26 cellular contexts compared by ENCODE assay signal in the genomic region with DNA sequence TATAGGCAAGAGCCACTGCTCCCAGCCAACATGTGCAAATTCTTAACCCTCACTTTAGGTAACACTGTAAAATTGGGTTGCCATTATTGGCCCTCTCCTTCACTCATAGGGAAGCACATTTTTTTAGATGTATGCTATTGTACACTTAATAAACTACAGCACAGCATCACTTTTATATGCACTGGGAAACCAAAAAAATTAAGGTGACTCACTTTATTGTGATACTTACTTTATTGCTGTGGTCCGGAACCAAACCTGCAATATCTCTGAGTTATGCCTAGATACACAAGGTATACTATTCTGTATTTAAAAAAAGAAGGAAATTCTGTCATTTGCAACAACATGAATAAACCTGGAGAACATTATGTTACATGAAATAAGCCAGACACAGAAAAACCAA.
"Had no signal": no experiment of that assay in that cellular context is flagged by ENCODE, and none has a peak within 500 bp of the region (broad histone marks: within the 10 kb centered on the region; RNA-seq: fewer than 3 reads in every experiment).

No MANE protein-coding gene starts in this region.

- H3K4me3 Mint-ChIP-seq: naive thymus-derived CD8-positive, alpha-beta T cell; natural killer cell treated with Interleukin-12 subunit alpha and Interleukin-12 subunit beta and Interleukin-15 and Interleukin-18, amount 100 ng/mL, for 72 hours; neural progenitor cell; stimulated activated effector memory CD8-positive, alpha-beta T cell treated with anti-CD3 and anti-CD28 coated beads, Interleukin-12 subunit alpha, Interleukin-12 subunit beta, amount 100 ng/mL, for 72 hours; stimulated activated naive B cell treated with anti-CD40 and anti-IgM and Interleukin-4, amounts not matched to agents 10 μg/mL and 1 μg/mL and 100 μg/mL, for 72 hours; stimulated activated naive CD8-positive, alpha-beta T cell treated with anti-CD3 and anti-CD28 coated beads, Interleukin-15, Interleukin-2, amounts not matched to agents 100 ng/mL and 50 ng/mL, for 24 hours had no signal

- H3K4me3 ChIP-seq: neural progenitor cell, pancreas, prostate gland, right atrium auricular region, right lobe of liver, sigmoid colon, stomach, thoracic aorta, thyroid gland, tibial nerve, upper lobe of left lung, vagina had no signal

- DNase-seq: naive thymus-derived CD8-positive, alpha-beta T cell; occipital lobe; pancreas; retina; right lobe of liver; sigmoid colon; small intestine; stimulated activated CD4-positive, alpha-beta T cell treated with anti-CD3 and anti-CD28 coated beads, Interleukin-15, amount 100 ng/mL, for 24 hours; stimulated activated CD4-positive, alpha-beta T cell treated with anti-CD3 and anti-CD28 coated beads, Interleukin-2, amount 100 ng/mL, for 24 hours; stimulated activated CD4-positive, alpha-beta T cell treated with anti-CD3 and anti-CD28 coated beads, Interleukin-2, amount 100 ng/mL, for 48 hours; stimulated activated CD4-positive, alpha-beta T cell treated with anti-CD3 and anti-CD28 coated beads, Interleukin-4, amount 100 ng/mL, for 24 hours; stimulated activated naive B cell treated with anti-CD40 and anti-IgM and Interleukin-4, amounts not matched to agents 10 μg/mL and 1 μg/mL and 100 μg/mL, for 72 hours; stimulated activated naive CD4-positive, alpha-beta T cell treated with Interleukin-2 at 50 U/mL for 16 hours; stomach; thyroid gland; trophoblast cell; upper lobe of left lung had no signal

- H3K36me3 Mint-ChIP-seq: naive thymus-derived CD8-positive, alpha-beta T cell; neural progenitor cell; stimulated activated effector memory CD8-positive, alpha-beta T cell treated with anti-CD3 and anti-CD28 coated beads, Interleukin-12 subunit alpha, Interleukin-12 subunit beta, amount 100 ng/mL, for 72 hours had no signal

- H3K9me3 ChIP-seq: pancreas, prostate gland, right atrium auricular region, right lobe of liver, sigmoid colon, stomach, thoracic aorta, thyroid gland, tibial nerve, upper lobe of left lung, vagina had no signal

- H3K27me3 ChIP-seq: neural progenitor cell, pancreas, right atrium auricular region, right lobe of liver, sigmoid colon, stomach, thyroid gland, tibial nerve, upper lobe of left lung, vagina had no signal

- H3K4me1 Mint-ChIP-seq: naive thymus-derived CD8-positive, alpha-beta T cell; stimulated activated effector memory CD8-positive, alpha-beta T cell treated with anti-CD3 and anti-CD28 coated beads, Interleukin-12 subunit alpha, Interleukin-12 subunit beta, amount 100 ng/mL, for 72 hours; stimulated activated naive B cell treated with anti-CD40 and anti-IgM and Interleukin-4, amounts not matched to agents 10 μg/mL and 1 μg/mL and 100 μg/mL, for 72 hours had no signal

- H3K36me3 ChIP-seq: neural progenitor cell, pancreas, prostate gland, right atrium auricular region, right lobe of liver, sigmoid colon, stomach, thoracic aorta, thyroid gland, tibial nerve, upper lobe of left lung, vagina had no signal

- H3K27ac Mint-ChIP-seq: naive thymus-derived CD8-positive, alpha-beta T cell; natural killer cell treated with Interleukin-12 subunit alpha and Interleukin-12 subunit beta and Interleukin-15 and Interleukin-18, amount 100 ng/mL, for 72 hours; neural progenitor cell; stimulated activated effector memory CD8-positive, alpha-beta T cell treated with anti-CD3 and anti-CD28 coated beads, Interleukin-12 subunit alpha, Interleukin-12 subunit beta, amount 100 ng/mL, for 72 hours; stimulated activated naive B cell treated with anti-CD40 and anti-IgM and Interleukin-4, amounts not matched to agents 10 μg/mL and 1 μg/mL and 100 μg/mL, for 72 hours; stimulated activated naive CD8-positive, alpha-beta T cell treated with anti-CD3 and anti-CD28 coated beads, Interleukin-15, Interleukin-2, amounts not matched to agents 100 ng/mL and 50 ng/mL, for 24 hours had no signal

- H3K27me3 Mint-ChIP-seq: naive thymus-derived CD8-positive, alpha-beta T cell had no signal

- H3K27ac ChIP-seq: neural progenitor cell, pancreas, prostate gland, right atrium auricular region, right lobe of liver, sigmoid colon, stomach, thoracic aorta, tibial nerve, upper lobe of left lung, vagina had no signal

- H3K4me1 ChIP-seq: neural progenitor cell, pancreas, prostate gland, right atrium auricular region, right lobe of liver, upper lobe of left lung, vagina had no signal

- H3K9me3 Mint-ChIP-seq: natural killer cell treated with Interleukin-12 subunit alpha and Interleukin-12 subunit beta and Interleukin-15 and Interleukin-18, amount 100 ng/mL, for 72 hours; neural progenitor cell; stimulated activated effector memory CD8-positive, alpha-beta T cell treated with anti-CD3 and anti-CD28 coated beads, Interleukin-12 subunit alpha, Interleukin-12 subunit beta, amount 100 ng/mL, for 72 hours had no signal
